In genomic region chr1:161139765-161140164, GRCh38 we compare ENCODE assay signal across 8 cellular contexts. TPM values are rescaled to one million over a fixed set of nuclear protein-coding genes. Genes with fewer than 3 reads are reported as not detected.
A peak's percentile ranks its signal among the peaks of the same experiment; 100 is the strongest.
DNase-seq lines count a peak whose midpoint lies in the region; ATAC-seq and TF ChIP-seq lines count a peak whose summit lies in the region.

No MANE protein-coding gene starts in this region.

- ATAC-seq in Right ventricle myocardium superior (ENCODE audit: poor library complexity) (peak; percentile 54), Right ventricle myocardium inferior (no peak), GM21737 (IDR thresholded peaks at IDR 0.05; ENCODE audit: unreplicated experiment) (no peak)

- H3K4me3 ChIP-seq in NB4 (ENCODE audit: low read depth, low read length), result no peak overlapping the region

- no peak for TF ChIP-seq POLR2A in NB4 (IDR thresholded peaks at IDR 0.05; ENCODE audit: extremely low read depth, insufficient read length)

- intact Hi-C loops in Right ventricle myocardium superior (cut with DNase I) (no loop called here), Right ventricle myocardium inferior (cut with DNase I) (no loop called here)

- TF ChIP-seq CTCF in NB4 (IDR thresholded peaks at IDR 0.05; ENCODE audit: low read depth, low read length), result peak; percentile 38

- DNase-seq in Right ventricle myocardium superior (no peak), Right ventricle myocardium inferior (ENCODE audit: missing footprints) (no peak), NB4 (ENCODE audit: low read depth) (peak; percentile 70), glomerular visceral epithelial cell (ENCODE audit: extremely low spot score) (peak; percentile 47), stromal cell of bone marrow (ENCODE audit: low read depth) (peak; percentile 27), germinal center (ENCODE audit: low spot score) (no peak)
- peak; percentile 45 for DNase-seq in activated CD4-positive, alpha-beta T cell treated with anti-CD3 and anti-CD28 coated beads, Interleukin-2, amount 50 U/mL, for 1 hour

RNA-seq across cellular contexts. Expression of gene DEDD, which starts 7.3 kb away (rescaled TPM):
- total RNA-seq in Right ventricle myocardium superior, result 26.6 TPM
- total RNA-seq in Right ventricle myocardium inferior, result 29.2 TPM

RNA-seq across cellular contexts. Expression of gene UFC1, which starts 14.0 kb away (rescaled TPM):
- total RNA-seq in Right ventricle myocardium superior (81.0 TPM), Right ventricle myocardium inferior (82.8 TPM)

RNA-seq across cellular contexts. Expression of gene USP21, which starts 19.5 kb away (rescaled TPM):
- total RNA-seq in Right ventricle myocardium superior (19.0 TPM), Right ventricle myocardium inferior (19.5 TPM)

RNA-seq across cellular contexts. Expression of gene NIT1, which starts 21.9 kb away (rescaled TPM):
- total RNA-seq in Right ventricle myocardium superior (33.8 TPM), Right ventricle myocardium inferior (36.5 TPM)

RNA-seq across cellular contexts. Expression of gene PFDN2, which starts 21.9 kb away (rescaled TPM):
- total RNA-seq in Right ventricle myocardium superior (62.3 TPM), Right ventricle myocardium inferior (62.8 TPM)

Comparison
In these comparisons a context has a peak if more than half of its experiments do, and no peak if none do; other contexts are left out.
1. DNase-seq: peak in NB4 (single experiment), activated CD4-positive, alpha-beta T cell treated with anti-CD3 and anti-CD28 coated beads, Interleukin-2, amount 50 U/mL, for 1 hour (single experiment), glomerular visceral epithelial cell (single experiment) and stromal cell of bone marrow (single experiment); none in Right ventricle myocardium superior (single experiment), Right ventricle myocardium inferior (single experiment) and germinal center (single experiment).